In genomic region chr5:103260951-103261350, GRCh38 we compare ENCODE assay signal across 9 cellular contexts. TPM values are rescaled to one million over a fixed set of nuclear protein-coding genes. Genes with fewer than 3 reads are reported as not detected.
DNase-seq lines count a peak whose midpoint lies in the region; ATAC-seq lines count a peak whose summit lies in the region.
"Had no signal": no experiment of that assay in that cellular context is flagged by ENCODE, and none has a peak within 500 bp of the region (broad histone marks: within the 10 kb centered on the region; RNA-seq: fewer than 3 reads in every experiment).

No MANE protein-coding gene starts in this region.

- intact Hi-C loops in left cardiac atrium (cut with DNase I) = no loop called here

- no peaks in the 10 kb centered on the region for H3K36me3 ChIP-seq in mucosa of rectum (ENCODE audit: control insufficient read depth in 2 of 2, insufficient read depth in 2 of 2, low read length in 2 of 2)

- peaks cover 4 to 29% of the 10 kb centered on the region in 2 donors for H3K4me1 ChIP-seq in mucosa of rectum (ENCODE audit: control insufficient read depth in 2 of 2, insufficient read depth in 2 of 2, low read length in 2 of 2)

- peak overlapping the region in 1 of 2 donors; percentile 88 for H3K9ac ChIP-seq in mucosa of rectum (ENCODE audit: low read depth in 1 of 2, low read length in 2 of 2)

- peak overlapping the region; percentile 55 to 80 for H3K4me3 ChIP-seq in mucosa of rectum (ENCODE audit: low read length in 2 of 2)

- peak overlapping the region in 1 of 2 donors; percentile 61 for H3K27ac ChIP-seq in mucosa of rectum (ENCODE audit: low read depth in 2 of 2, low read length in 2 of 2)
- H3K27ac ChIP-seq: 22Rv1 had no signal

- no peaks in the 10 kb centered on the region for H3K9me3 ChIP-seq in mucosa of rectum (ENCODE audit: control insufficient read depth in 2 of 2, low read length in 2 of 2)

- DNase-seq in DMS53 (lab: John Stamatoyannopoulos, UW) (peak; percentile 7), DMS53 treated with DMSO at 0.1 percent for 48 hours (lab: John Stamatoyannopoulos, UW; ENCODE audit: unreplicated experiment) (no peak), left cardiac atrium (no peak), DMS153 treated with DMSO at 0.1 percent for 48 hours (lab: John Stamatoyannopoulos, UW; ENCODE audit: unreplicated experiment) (no peak)
- DNase-seq in stimulated activated CD4-positive, alpha-beta T cell treated with anti-CD3 and anti-CD28 coated beads, Interleukin-12 subunit alpha, Interleukin-12 subunit beta, amount 100 ng/mL, for 4 hours = no peak

- no peaks in the 10 kb centered on the region for H3K27me3 ChIP-seq in mucosa of rectum (ENCODE audit: control insufficient read depth in 2 of 2, insufficient read depth in 2 of 2, low read length in 2 of 2)

- peak; percentile 35 for ATAC-seq in GM21576 (IDR thresholded peaks at IDR 0.05; ENCODE audit: unreplicated experiment)
- ATAC-seq in HG03571 (IDR thresholded peaks at IDR 0.05; ENCODE audit: unreplicated experiment) = peak; percentile 30
- no peak for ATAC-seq in left cardiac atrium

RNA-seq across cellular contexts. Expression of gene MACIR, which starts 2.4 kb away (rescaled TPM):
- total RNA-seq in left cardiac atrium = 1 to 10 TPM; 3.4 to 5.0 TPM

Comparison
In these comparisons a context has a peak if more than half of its experiments do, and no peak if none do; other contexts are left out.
1. ATAC-seq: peak in GM21576 (single experiment) and HG03571 (single experiment); none in left cardiac atrium (0 of 2).